In the genomic region with DNA sequence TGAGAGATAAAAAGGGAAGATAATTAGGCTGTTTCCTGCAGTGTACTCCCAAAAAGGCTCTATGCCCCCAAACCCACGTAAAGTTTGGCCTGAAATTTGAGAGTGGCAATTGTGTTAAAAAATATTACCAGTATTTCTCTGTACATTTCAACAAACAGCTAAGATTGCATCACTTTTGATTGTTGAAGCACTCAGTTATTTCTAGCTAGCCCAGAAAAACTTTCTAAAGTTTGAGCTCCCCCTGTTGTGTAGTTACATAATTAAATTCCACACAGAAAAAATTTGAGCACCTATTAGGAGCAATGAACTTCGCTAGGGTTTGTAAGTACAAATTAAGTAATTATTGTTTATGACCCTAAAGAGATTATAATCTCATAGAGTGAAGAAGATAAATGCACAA, we compare ENCODE assay signal across 9 cellular contexts.
DNase-seq lines count a peak whose midpoint lies in the region; ATAC-seq, FAIRE-seq and TF ChIP-seq lines count a peak whose summit lies in the region.
"Had no signal": no experiment of that assay in that cellular context is flagged by ENCODE, and none has a peak within 500 bp of the region (broad histone marks: within the 10 kb centered on the region; RNA-seq: fewer than 3 reads in every experiment).

No MANE protein-coding gene starts in this region.

- 1 to 14% methylated on average over 2 of the region's 2 CpGs for WGBS in pancreas, 2 donors

- H3K36me3 ChIP-seq in Loucy (ENCODE audit: insufficient read depth, low read length): no peaks in the 10 kb centered on the region
- no peaks in the 10 kb centered on the region for H3K36me3 ChIP-seq in pancreas

- H3K27me3 ChIP-seq in Loucy (ENCODE audit: insufficient read depth, low read length, poor library complexity, severe bottlenecking): no peaks in the 10 kb centered on the region
- no peaks in the 10 kb centered on the region for H3K27me3 ChIP-seq in pancreas

- TF ChIP-seq CTCF in Loucy (conservative IDR thresholded peaks at IDR 0.05; ENCODE audit: low read length) (peak; percentile 53), cardiac fibroblast (IDR thresholded peaks at IDR 0.05; ENCODE audit: low read depth, low read length) (peak; percentile 12), pancreas (IDR thresholded peaks at IDR 0.05) (no peak)

- intact Hi-C loops in pancreas (cut with DNase I): loop anchor here in 1 of 3 donors (10.0 kb wide), 1 partner anchor 109 kb away; the partner anchor contains the start of gene DLG3

- H3K4me1 ChIP-seq in Loucy (ENCODE audit: insufficient read depth, low read length, poor library complexity, severe bottlenecking) (peaks cover 3% of the 10 kb centered on the region), pancreas (peaks cover 3 to 14% (median 13%) of the 10 kb centered on the region in 3 donors)

- FAIRE-seq in pancreas (lab: Jason Lieb, UNC): peak; percentile 96

- H3K4me3 ChIP-seq in Loucy (ENCODE audit: low read length, poor library complexity, severe bottlenecking) (no peak overlapping the region), cardiac fibroblast (replicated peaks in 1 of 2; ENCODE audit: low read depth in 2 of 2, low read length in 2 of 2) (no peak overlapping the region), pancreas (no peak overlapping the region)

- DNase-seq in NOMO-1 treated with DMSO at 0.1 percent for 48 hours (lab: John Stamatoyannopoulos, UW; ENCODE audit: unreplicated experiment) (peak; percentile 40), NOMO-1 treated with dmso at 0.1 percent for 144 hours (lab: John Stamatoyannopoulos, UW; ENCODE audit: unreplicated experiment) (no peak), cardiac fibroblast (ENCODE audit: low read depth in 2 of 2) (peak; percentile 46 to 53), pancreas (no peak), NCI-H1105 (lab: John Stamatoyannopoulos, UW) (no peak), superior temporal gyrus (ENCODE audit: extremely low spot score) (no peak)
- DNase-seq: CD4-positive, alpha-beta T cell had no signal

- no peaks in the 10 kb centered on the region for H3K79me2 ChIP-seq in Loucy (ENCODE audit: insufficient read depth, low read length)

- H2AFZ ChIP-seq in Loucy (ENCODE audit: low read length): no peak overlapping the region

- H3K27ac ChIP-seq in pancreas: peak overlapping the region in 2 of 4 donors; percentile 30 to 34

- ATAC-seq in pancreas (peak; percentile 71 to 85 (median 80)), GM18907 (IDR thresholded peaks at IDR 0.05; ENCODE audit: unreplicated experiment) (no peak)

- no peak overlapping the region for H3K4me2 ChIP-seq in Loucy (ENCODE audit: low read depth, low read length, poor library complexity, severe bottlenecking)

- no peaks in the 10 kb centered on the region for H3K9me2 ChIP-seq in Loucy (replicated peaks; ENCODE audit: low read depth, low read length)

- H3K9me3 ChIP-seq in Loucy (ENCODE audit: insufficient read depth, low read depth, low read length): no peaks in the 10 kb centered on the region
- no peaks in the 10 kb centered on the region for H3K9me3 ChIP-seq in pancreas

- no peaks in the 10 kb centered on the region for H4K20me1 ChIP-seq in Loucy (ENCODE audit: insufficient read depth, low read length, poor library complexity, severe bottlenecking)

- no peak overlapping the region for H3K9ac ChIP-seq in Loucy (ENCODE audit: low read depth, low read length, poor library complexity, severe bottlenecking)

- no peaks in the 10 kb centered on the region for H3F3A ChIP-seq in Loucy (ENCODE audit: low read depth)

Comparison
In these comparisons a context has a peak if more than half of its experiments do, and no peak if none do; other contexts are left out.
1. DNase-seq: peak in NOMO-1 treated with DMSO at 0.1 percent for 48 hours (single experiment) and cardiac fibroblast (2 of 2); none in NOMO-1 treated with dmso at 0.1 percent for 144 hours (single experiment), pancreas (0 of 6), NCI-H1105 (single experiment) and superior temporal gyrus (single experiment).
2. CTCF ChIP-seq: peak in Loucy (single experiment) and cardiac fibroblast (single experiment); none in pancreas (0 of 4).